ENCODE assay signal across 14 cellular contexts in the genomic region with DNA sequence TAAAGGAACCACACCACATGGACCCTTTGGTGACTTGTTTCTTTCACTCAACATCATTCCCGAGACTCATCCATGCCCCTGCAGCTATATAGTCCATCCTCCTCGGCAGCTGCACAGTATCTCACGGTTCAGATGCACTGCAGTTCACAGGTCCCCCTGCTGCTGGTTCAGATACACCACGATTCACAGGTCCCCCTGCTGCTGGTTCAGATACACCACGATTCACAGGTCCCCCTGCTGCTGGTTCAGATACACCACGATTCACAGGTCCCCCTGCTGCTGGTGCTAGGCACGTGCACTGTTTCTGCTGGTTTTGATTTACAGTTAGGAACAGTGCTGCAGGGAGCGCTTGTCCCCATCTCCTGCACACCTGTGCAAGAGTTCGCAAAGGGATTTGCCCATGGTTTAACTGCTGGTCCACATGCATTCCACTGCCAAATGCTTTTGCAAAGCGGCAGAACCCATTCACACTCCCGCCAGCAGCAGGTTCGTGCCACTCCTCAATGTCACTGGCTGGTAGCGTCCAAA. TPM values are rescaled to one million over a fixed set of nuclear protein-coding genes. Genes with fewer than 3 reads are reported as not detected.
DNase-seq lines count a peak whose midpoint lies in the region; FAIRE-seq and TF ChIP-seq lines count a peak whose summit lies in the region.
"Had no signal": no experiment of that assay in that cellular context is flagged by ENCODE, and none has a peak within 500 bp of the region (broad histone marks: within the 10 kb centered on the region; RNA-seq: fewer than 3 reads in every experiment).

No MANE protein-coding gene starts in this region.

- H3K79me2 ChIP-seq in OCI-LY7 (ENCODE audit: insufficient read depth, low read depth, low read length), result peaks cover 20% of the 10 kb centered on the region

- TF ChIP-seq CTCF in A673 (conservative IDR thresholded peaks at IDR 0.05; ENCODE audit: low read depth, low read length) (peak; percentile 21; the same call in 1 of the 2 replicates), OCI-LY7 (conservative IDR thresholded peaks at IDR 0.05; ENCODE audit: low read length) (peak; percentile 73), lower leg skin (IDR thresholded peaks at IDR 0.05) (no peak)

- DNase-seq in A673 (ENCODE audit: low spot score) (no peak), ELF-1 (ENCODE audit: low read depth, low spot score) (peak; percentile 35), OCI-LY7 (ENCODE audit: low spot score) (peak; percentile 69), urothelium cell line (ENCODE audit: low spot score) (no peak), SW 1271 (lab: John Stamatoyannopoulos, UW) (no peak), lower leg skin (ENCODE audit: low spot score in 2 of 2) (no peak)
- DNase-seq: cerebellar nuclear complex, DMS153, lower lobe of right lung had no signal

- H3K36me3 ChIP-seq in A673 (ENCODE audit: insufficient read depth, low read length, poor library complexity, severe bottlenecking) (no peaks in the 10 kb centered on the region), OCI-LY7 (ENCODE audit: insufficient read depth, low read length) (peaks cover 4% of the 10 kb centered on the region; the same call in 1 of the 2 replicates)
- H3K36me3 ChIP-seq: lower lobe of right lung, prostate gland, vagina had no signal

- no peak overlapping the region for H3K4me3 ChIP-seq in A673 (ENCODE audit: low read depth, low read length, poor library complexity, severe bottlenecking)
- no peak overlapping the region for H3K4me3 ChIP-seq in OCI-LY7 (ENCODE audit: low read depth, low read length, poor library complexity, severe bottlenecking)
- no peak overlapping the region for H3K4me3 ChIP-seq in lower leg skin (ENCODE audit: low read depth, poor library complexity, severe bottlenecking)
- H3K4me3 ChIP-seq: lower lobe of right lung, prostate gland, vagina had no signal

- 0 out of 2 replicates have a peak, but pooled peaks cover 9% of the 10 kb centered on the region for H4K20me1 ChIP-seq in OCI-LY7 (ENCODE audit: insufficient read depth, low read length)

- BruUV-seq in A673 (replicated peaks; lab: Mats Ljungman, UMichigan) (no TSS peak), OCI-LY7 (replicated peaks; lab: Mats Ljungman, UMichigan) (no TSS peak)

- H3K4me1 ChIP-seq in A673 (ENCODE audit: insufficient read depth, low read length, poor library complexity, severe bottlenecking) (peaks cover 7% of the 10 kb centered on the region), OCI-LY7 (ENCODE audit: insufficient read depth, low read length, poor library complexity, severe bottlenecking) (peaks cover 17% of the 10 kb centered on the region)

- WGBS in lower leg skin, 2 donors, result 71 to 79% methylated on average over 13 of the region's 13 CpGs

- no peak overlapping the region for H3K27ac ChIP-seq in A673 (ENCODE audit: low read depth, low read length, poor library complexity, severe bottlenecking)
- no peak overlapping the region for H3K27ac ChIP-seq in OCI-LY7 (ENCODE audit: low read depth, low read length, poor library complexity, severe bottlenecking)
- H3K27ac ChIP-seq: lower lobe of right lung, prostate gland, vagina had no signal

- H3K9me2 ChIP-seq in OCI-LY7 (ENCODE audit: insufficient read depth, low read length), result no peaks in the 10 kb centered on the region

- TF ChIP-seq POLR2A in lower leg skin (IDR thresholded peaks at IDR 0.05), result no peak

- H3K27me3 ChIP-seq in A673 (replicated peaks; ENCODE audit: insufficient read depth, low read depth, low read length, poor library complexity), result no peaks in the 10 kb centered on the region
- H3K27me3 ChIP-seq: vagina had no signal

- no peak for FAIRE-seq in urothelium cell line (lab: Jason Lieb, UNC)
- FAIRE-seq: frontal cortex had no signal

- no peaks in the 10 kb centered on the region for H3K9me3 ChIP-seq in A673 (ENCODE audit: low read depth, low read length, poor library complexity, severe bottlenecking)
- no peaks in the 10 kb centered on the region for H3K9me3 ChIP-seq in OCI-LY7 (ENCODE audit: low read length)
- H3K9me3 ChIP-seq: lower lobe of right lung, prostate gland, vagina had no signal

- intact Hi-C loops in A673 (cut with micrococcal nuclease; ENCODE audit: unreplicated experiment) (no loop called here), OCI-LY7 (cut with micrococcal nuclease; ENCODE audit: unreplicated experiment) (loop anchor here (1.0 kb wide), 1 partner anchor 56 kb away; no protein-coding TSS in a partner anchor), lower leg skin (cut with DNase I; ENCODE audit: low total_unique reads) (no loop called here)

- H2AFZ ChIP-seq in OCI-LY7 (ENCODE audit: low read length), result no peak overlapping the region

- CTCF ChIA-PET in A673 (lab: Charles Lee) (no interaction called here), OCI-LY7 (lab: Charles Lee; ENCODE audit: unreplicated experiment) (interaction anchor here (0.7 to 1.0 kb wide), 2 partner anchors 8 to 331 kb away, joined by 3 to 4 read pairs; no protein-coding TSS in a partner anchor)

- POLR2A ChIA-PET in A673 (lab: Charles Lee; ENCODE audit: low non-redundant PET), result no interaction called here
- POLR2A ChIA-PET in OCI-LY7 (lab: Charles Lee), result interaction anchor here (1.6 kb wide), 1 partner anchor 24 kb away, joined by 7 read pairs; the partner anchor contains the start of gene MBTPS1

- peak overlapping the region; percentile 17; the same call in 1 of the 2 replicates for H3K4me2 ChIP-seq in OCI-LY7 (ENCODE audit: low read length)

RNA-seq across cellular contexts. Expression of gene HSDL1, which starts 3.8 kb away (rescaled TPM):
- 45.6 and 46.7 TPM in 2 replicates for total RNA-seq in A673 (2021)
- total RNA-seq in OCI-LY7 (2014; rRNA removed; shearing (Covaris generic)), result 15.4 and 16.3 TPM in 2 replicates
- 25.1 and 26.9 TPM in 2 replicates for total RNA-seq in OCI-LY7 (2022)
- 10 to 100 TPM in 3 of 4 donors, 1 to 10 TPM in 1; 8.0 to 14.2 (median 12.0) TPM for total RNA-seq in lower leg skin

RNA-seq across cellular contexts. Expression of gene DNAAF1, which starts 3.9 kb away (rescaled TPM):
- total RNA-seq in A673 (2021), result not detected in 2 replicates
- 0.08 TPM in 1 of 2 replicates, not detected in the other for total RNA-seq in OCI-LY7 (2014; rRNA removed; shearing (Covaris generic))
- total RNA-seq in OCI-LY7 (2022), result 0.24 and 0.34 TPM in 2 replicates
- 1 to 10 TPM in 1 of 4 donors, under 1 TPM in 1, not detected in 2; 0.71 to 1.0 TPM for total RNA-seq in lower leg skin
- total RNA-seq: vagina had no signal

RNA-seq across cellular contexts. Expression of gene MBTPS1, which starts 24.5 kb away (rescaled TPM):
- total RNA-seq in A673 (2021) (76.9 and 82.0 TPM in 2 replicates), OCI-LY7 (2022) (65.2 and 71.8 TPM in 2 replicates), lower leg skin (10 to 100 TPM; 57.0 to 98.8 (median 81.4) TPM)
- total RNA-seq in OCI-LY7 (2014; rRNA removed; shearing (Covaris generic)), result 39.4 and 49.6 TPM in 2 replicates

RNA-seq across cellular contexts. Expression of gene TAF1C, which starts 45.6 kb away (rescaled TPM):
- 58.0 and 58.4 TPM in 2 replicates for total RNA-seq in A673 (2021)
- total RNA-seq in OCI-LY7 (2014; rRNA removed; shearing (Covaris generic)), result 27.4 and 64.6 TPM in 2 replicates
- 62.5 and 66.1 TPM in 2 replicates for total RNA-seq in OCI-LY7 (2022)
- 10 to 100 TPM; 35.8 to 41.8 (median 36.5) TPM for total RNA-seq in lower leg skin

RNA-seq across cellular contexts. Expression of gene ADAD2, which starts 49.8 kb away (rescaled TPM):
- total RNA-seq in A673 (2021), result not detected in 2 replicates
- total RNA-seq in OCI-LY7 (2014; rRNA removed; shearing (Covaris generic)), result not detected in 2 replicates
- total RNA-seq in OCI-LY7 (2022), result not detected in 2 replicates
- 1 to 10 TPM in 1 of 4 donors, under 1 TPM in 1, not detected in 2; 0.96 to 1.2 TPM for total RNA-seq in lower leg skin
- total RNA-seq: activated T-helper 17 cell treated with anti-CD3 and anti-CD28 coated beads, Interleukin-2, amount 50 U/mL, for 72 hours; frontal cortex; HT-29; lower lobe of right lung; vagina had no signal

Comparison
In these comparisons a context has a peak if more than half of its experiments do, and no peak if none do; other contexts are left out.
1. DNase-seq: peak in ELF-1 (single experiment) and OCI-LY7 (single experiment); none in A673 (single experiment), urothelium cell line (single experiment), SW 1271 (0 of 2) and lower leg skin (0 of 2).
2. CTCF ChIP-seq: peak in A673 (single experiment) and OCI-LY7 (single experiment); none in lower leg skin (0 of 3).